ENCODE assay signal across 1 cellular context in the genomic region with DNA sequence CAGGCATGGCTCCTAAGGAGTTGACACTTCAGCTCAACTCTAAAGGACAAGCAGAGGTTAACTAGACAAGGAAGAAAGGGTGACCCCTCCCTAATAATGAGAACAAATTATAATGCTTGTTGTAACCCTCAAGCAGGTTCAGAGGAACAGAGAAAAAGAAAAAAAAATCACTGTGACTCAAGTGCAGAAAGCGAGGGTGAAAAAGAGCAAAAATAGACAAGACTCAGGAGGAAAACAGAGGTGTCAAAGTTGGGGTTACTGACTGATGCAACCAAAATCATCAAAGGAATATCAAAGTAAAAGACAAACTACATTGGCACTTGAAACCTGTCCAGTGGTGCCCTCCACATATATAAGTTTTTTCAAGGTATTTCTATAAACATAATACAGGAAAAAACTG.
TF ChIP-seq lines count a peak whose summit lies in the region.

No MANE protein-coding gene starts in this region.

TF ChIP-seq in GM12878, 131 proteins besides CTCF, POLR2A, EP300 and RAD21 (continued from another document):
- TF ChIP-seq, protein P1, sequence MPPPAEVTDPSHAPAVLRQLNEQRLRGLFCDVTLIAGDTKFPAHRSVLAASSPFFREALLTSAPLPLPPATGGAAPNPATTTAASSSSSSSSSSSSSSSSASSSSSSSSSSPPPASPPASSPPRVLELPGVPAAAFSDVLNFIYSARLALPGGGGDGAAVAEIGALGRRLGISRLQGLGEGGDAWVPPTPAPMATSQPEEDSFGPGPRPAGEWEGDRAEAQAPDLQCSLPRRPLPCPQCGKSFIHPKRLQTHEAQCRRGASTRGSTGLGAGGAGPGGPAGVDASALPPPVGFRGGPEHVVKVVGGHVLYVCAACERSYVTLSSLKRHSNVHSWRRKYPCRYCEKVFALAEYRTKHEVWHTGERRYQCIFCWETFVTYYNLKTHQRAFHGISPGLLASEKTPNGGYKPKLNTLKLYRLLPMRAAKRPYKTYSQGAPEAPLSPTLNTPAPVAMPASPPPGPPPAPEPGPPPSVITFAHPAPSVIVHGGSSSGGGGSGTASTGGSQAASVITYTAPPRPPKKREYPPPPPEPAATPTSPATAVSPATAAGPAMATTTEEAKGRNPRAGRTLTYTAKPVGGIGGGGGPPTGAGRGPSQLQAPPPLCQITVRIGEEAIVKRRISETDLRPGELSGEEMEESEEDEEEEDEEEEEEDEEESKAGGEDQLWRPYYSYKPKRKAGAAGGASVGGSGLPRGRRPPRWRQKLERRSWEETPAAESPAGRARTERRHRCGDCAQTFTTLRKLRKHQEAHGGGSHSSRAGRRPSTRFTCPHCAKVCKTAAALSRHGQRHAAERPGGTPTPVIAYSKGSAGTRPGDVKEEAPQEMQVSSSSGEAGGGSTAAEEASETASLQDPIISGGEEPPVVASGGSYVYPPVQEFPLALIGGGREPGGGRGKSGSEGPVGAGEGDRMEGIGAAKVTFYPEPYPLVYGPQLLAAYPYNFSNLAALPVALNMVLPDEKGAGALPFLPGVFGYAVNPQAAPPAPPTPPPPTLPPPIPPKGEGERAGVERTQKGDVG (CRISPR knock-in tag; IDR thresholded peaks at IDR 0.05), result no peak
- TF ChIP-seq, protein P2, sequence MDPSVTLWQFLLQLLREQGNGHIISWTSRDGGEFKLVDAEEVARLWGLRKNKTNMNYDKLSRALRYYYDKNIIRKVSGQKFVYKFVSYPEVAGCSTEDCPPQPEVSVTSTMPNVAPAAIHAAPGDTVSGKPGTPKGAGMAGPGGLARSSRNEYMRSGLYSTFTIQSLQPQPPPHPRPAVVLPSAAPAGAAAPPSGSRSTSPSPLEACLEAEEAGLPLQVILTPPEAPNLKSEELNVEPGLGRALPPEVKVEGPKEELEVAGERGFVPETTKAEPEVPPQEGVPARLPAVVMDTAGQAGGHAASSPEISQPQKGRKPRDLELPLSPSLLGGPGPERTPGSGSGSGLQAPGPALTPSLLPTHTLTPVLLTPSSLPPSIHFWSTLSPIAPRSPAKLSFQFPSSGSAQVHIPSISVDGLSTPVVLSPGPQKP (IDR thresholded peaks at IDR 0.05; ENCODE audit: low read depth, low read length), result no peak
- no peak for TF ChIP-seq SMARCA5 (IDR thresholded peaks at IDR 0.05)
- no peak for TF ChIP-seq ESRRA (IDR thresholded peaks at IDR 0.05; ENCODE audit: low read length)
- no peak for TF ChIP-seq SREBF2 (IDR thresholded peaks at IDR 0.05; ENCODE audit: low read length)
- no peak for TF ChIP-seq EGR1 (IDR thresholded peaks at IDR 0.05; ENCODE audit: borderline replicate concordance in 1 of 2, low read depth in 2 of 2, low read length in 2 of 2)
- TF ChIP-seq TCF7 (IDR thresholded peaks at IDR 0.05; ENCODE audit: borderline replicate concordance), result peak; percentile 30; the same call in 1 of the 2 replicates
- no peak for TF ChIP-seq RFX5 (IDR thresholded peaks at IDR 0.05; ENCODE audit: low read depth, low read length)
- no peak for TF ChIP-seq KLF5 (IDR thresholded peaks at IDR 0.05; ENCODE audit: partially characterized antibody)
- peak; percentile 43; the same call in 1 of the 2 replicates for TF ChIP-seq SPI1 (IDR thresholded peaks at IDR 0.05; ENCODE audit: borderline replicate concordance, insufficient read depth, low read depth, low read length)
- TF ChIP-seq ZNF274 (IDR thresholded peaks at IDR 0.05; ENCODE audit: insufficient read depth, insufficient read length), result no peak
- TF ChIP-seq ZNF622 (IDR thresholded peaks at IDR 0.05), result no peak
- TF ChIP-seq SUZ12 (IDR thresholded peaks at IDR 0.05; ENCODE audit: unreplicated experiment), result no peak
- TF ChIP-seq ZNF24 (IDR thresholded peaks at IDR 0.05), result no peak
- no peak for TF ChIP-seq TBL1XR1 (IDR thresholded peaks at IDR 0.05; ENCODE audit: low read depth, low read length)
- TF ChIP-seq GATAD2B (conservative IDR thresholded peaks at IDR 0.05; ENCODE audit: low read depth), result no peak
- TF ChIP-seq, protein P3, sequence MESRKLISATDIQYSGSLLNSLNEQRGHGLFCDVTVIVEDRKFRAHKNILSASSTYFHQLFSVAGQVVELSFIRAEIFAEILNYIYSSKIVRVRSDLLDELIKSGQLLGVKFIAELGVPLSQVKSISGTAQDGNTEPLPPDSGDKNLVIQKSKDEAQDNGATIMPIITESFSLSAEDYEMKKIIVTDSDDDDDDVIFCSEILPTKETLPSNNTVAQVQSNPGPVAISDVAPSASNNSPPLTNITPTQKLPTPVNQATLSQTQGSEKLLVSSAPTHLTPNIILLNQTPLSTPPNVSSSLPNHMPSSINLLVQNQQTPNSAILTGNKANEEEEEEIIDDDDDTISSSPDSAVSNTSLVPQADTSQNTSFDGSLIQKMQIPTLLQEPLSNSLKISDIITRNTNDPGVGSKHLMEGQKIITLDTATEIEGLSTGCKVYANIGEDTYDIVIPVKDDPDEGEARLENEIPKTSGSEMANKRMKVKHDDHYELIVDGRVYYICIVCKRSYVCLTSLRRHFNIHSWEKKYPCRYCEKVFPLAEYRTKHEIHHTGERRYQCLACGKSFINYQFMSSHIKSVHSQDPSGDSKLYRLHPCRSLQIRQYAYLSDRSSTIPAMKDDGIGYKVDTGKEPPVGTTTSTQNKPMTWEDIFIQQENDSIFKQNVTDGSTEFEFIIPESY (IDR thresholded peaks at IDR 0.05), result no peak
- TF ChIP-seq KAT2A (conservative IDR thresholded peaks at IDR 0.05; ENCODE audit: control insufficient read depth, low read depth, low read length), result no peak
- no peak for TF ChIP-seq MXI1 (IDR thresholded peaks at IDR 0.05; ENCODE audit: low read depth, low read length)
- TF ChIP-seq, protein P4, sequence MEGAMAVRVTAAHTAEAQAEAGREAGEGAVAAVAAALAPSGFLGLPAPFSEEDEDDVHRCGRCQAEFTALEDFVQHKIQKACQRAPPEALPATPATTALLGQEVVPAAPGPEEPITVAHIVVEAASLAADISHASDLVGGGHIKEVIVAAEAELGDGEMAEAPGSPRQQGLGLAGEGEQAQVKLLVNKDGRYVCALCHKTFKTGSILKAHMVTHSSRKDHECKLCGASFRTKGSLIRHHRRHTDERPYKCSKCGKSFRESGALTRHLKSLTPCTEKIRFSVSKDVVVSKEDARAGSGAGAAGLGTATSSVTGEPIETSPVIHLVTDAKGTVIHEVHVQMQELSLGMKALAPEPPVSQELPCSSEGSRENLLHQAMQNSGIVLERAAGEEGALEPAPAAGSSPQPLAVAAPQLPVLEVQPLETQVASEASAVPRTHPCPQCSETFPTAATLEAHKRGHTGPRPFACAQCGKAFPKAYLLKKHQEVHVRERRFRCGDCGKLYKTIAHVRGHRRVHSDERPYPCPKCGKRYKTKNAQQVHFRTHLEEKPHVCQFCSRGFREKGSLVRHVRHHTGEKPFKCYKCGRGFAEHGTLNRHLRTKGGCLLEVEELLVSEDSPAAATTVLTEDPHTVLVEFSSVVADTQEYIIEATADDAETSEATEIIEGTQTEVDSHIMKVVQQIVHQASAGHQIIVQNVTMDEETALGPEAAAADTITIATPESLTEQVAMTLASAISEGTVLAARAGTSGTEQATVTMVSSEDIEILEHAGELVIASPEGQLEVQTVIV (IDR thresholded peaks at IDR 0.05; ENCODE audit: borderline replicate concordance, partially characterized antibody), result no peak
- peak; percentile 77 to 78; a peak in 3 of 4 replicates for TF ChIP-seq IKZF2 (IDR thresholded peaks at IDR 0.05)
- TF ChIP-seq CHD2 (IDR thresholded peaks at IDR 0.05; ENCODE audit: borderline replicate concordance, low read depth, low read length), result no peak
- no peak for TF ChIP-seq JUND (IDR thresholded peaks at IDR 0.05; ENCODE audit: low read depth, low read length)
- no peak for TF ChIP-seq NR2C2 (IDR thresholded peaks at IDR 0.05; ENCODE audit: borderline replicate concordance, control insufficient read depth, insufficient read length, low read depth)
- TF ChIP-seq WRNIP1 (IDR thresholded peaks at IDR 0.05; ENCODE audit: borderline replicate concordance, low read depth, low read length), result no peak
TF ChIP-seq in GM12878: peak in this region for 19.
